24 cellular contexts compared by ENCODE assay signal in genomic region chr6:163428373-163428772, GRCh38. TPM values are rescaled to one million over a fixed set of nuclear protein-coding genes. Genes with fewer than 3 reads are reported as not detected.
DNase-seq lines count a peak whose midpoint lies in the region; ATAC-seq and TF ChIP-seq lines count a peak whose summit lies in the region.
"Had no signal": no experiment of that assay in that cellular context is flagged by ENCODE, and none has a peak within 500 bp of the region (broad histone marks: within the 10 kb centered on the region; RNA-seq: fewer than 3 reads in every experiment).

No MANE protein-coding gene starts in this region.

- ATAC-seq in left ventricle myocardium superior (no peak), psoas muscle (no peak), HG02970 (IDR thresholded peaks at IDR 0.05; ENCODE audit: low FRiP score, unreplicated experiment) (no peak)
- ATAC-seq: activated CD4-positive, CD25-positive, alpha-beta regulatory T cell treated with anti-CD3 and anti-CD28 coated beads, Interleukin-2, amount 50 U/mL, for 24 hours; activated T-helper 17 cell treated with anti-CD3 and anti-CD28 coated beads, Interleukin-2, amount 50 U/mL, for 72 hours; stimulated activated naive CD8-positive, alpha-beta T cell treated with anti-CD3 and anti-CD28 coated beads, Interleukin-15, Interleukin-2, amounts not matched to agents 100 U/mL and 50 U/mL, for 24 hours had no signal

- H3K27ac ChIP-seq in right atrium auricular region (peak overlapping the region; percentile 37), dorsolateral prefrontal cortex (peak overlapping the region in 49 of 59 donors; percentile 5 to 100 (median 47)), psoas muscle (peak overlapping the region; percentile 62)
- H3K27ac ChIP-seq: BLaER1, neural progenitor cell, sigmoid colon had no signal

- intact Hi-C loops in left ventricle myocardium superior (cut with micrococcal nuclease): no loop called here
- intact Hi-C loops in dorsolateral prefrontal cortex (cut with DNase I): loop anchor here in 1 of 2 donors (10.0 kb wide), 1 partner anchor 736 kb away; no protein-coding TSS in a partner anchor
- intact Hi-C loops in psoas muscle (cut with DNase I): loop anchor here (5.0 to 10.0 kb wide), 4 partner anchors 139 to 386 kb away; no protein-coding TSS in a partner anchor

- 22 to 31% (median 25%) methylated on average over 2 of the region's 2 CpGs for WGBS in psoas muscle, 3 donors

- DNase-seq in right atrium auricular region (ENCODE audit: low spot score) (no peak), left ventricle myocardium superior (no peak), dorsolateral prefrontal cortex (no peak), psoas muscle (no peak), DMS153 treated with DMSO at 0.1 percent for 48 hours (lab: John Stamatoyannopoulos, UW; ENCODE audit: unreplicated experiment) (no peak)
- DNase-seq in activated CD8-positive, alpha-beta memory T cell treated with anti-CD3 and anti-CD28 coated beads, Interleukin-2, amount 50 U/mL, for 48 hours: no peak
- DNase-seq: activated CD4-positive, alpha-beta memory T cell treated with anti-CD3 and anti-CD28 coated beads for 36 hours; activated naive CD4-positive, alpha-beta T cell treated with anti-CD3 and anti-CD28 coated beads, Interleukin-2, amount 50 U/mL, for 16 hours; caudate nucleus; DMS153; NCI-H2029; NK-92 treated with Interleukin-12 subunit alpha and Interleukin-12 subunit beta, amount 100 ng/mL, for 24 hours; posterior cingulate gyrus; SHP77 treated with DMSO at 0.1 percent for 48 hours; sigmoid colon; stimulated activated naive CD8-positive, alpha-beta T cell treated with anti-CD3 and anti-CD28 coated beads, Interleukin-15, Interleukin-2, amounts not matched to agents 100 U/mL and 50 U/mL, for 24 hours had no signal

- H3K4me1 ChIP-seq in right atrium auricular region: peaks cover 0 to 96% of the 10 kb centered on the region in 2 donors
- peaks cover 91% of the 10 kb centered on the region for H3K4me1 ChIP-seq in psoas muscle
- H3K4me1 ChIP-seq: BLaER1 had no signal

- H3K9me3 ChIP-seq in right atrium auricular region (no peaks in the 10 kb centered on the region), psoas muscle (no peaks in the 10 kb centered on the region)
- H3K9me3 ChIP-seq: BLaER1, sigmoid colon had no signal

- H3K27me3 ChIP-seq in right atrium auricular region (no peaks in the 10 kb centered on the region), dorsolateral prefrontal cortex (no peaks in the 10 kb centered on the region), psoas muscle (ENCODE audit: insufficient read depth in 3 of 3, low read length in 2 of 3) (no peaks in the 10 kb centered on the region)
- H3K27me3 ChIP-seq: BLaER1, neural progenitor cell, sigmoid colon had no signal

- no peaks in the 10 kb centered on the region for H3K36me3 ChIP-seq in right atrium auricular region
- H3K36me3 ChIP-seq in psoas muscle (ENCODE audit: insufficient read depth in 1 of 2, low read depth in 1 of 2): no peaks in the 10 kb centered on the region
- H3K36me3 ChIP-seq: neural progenitor cell, sigmoid colon had no signal

- TF ChIP-seq CTCF in right atrium auricular region (IDR thresholded peaks at IDR 0.05) (no peak), dorsolateral prefrontal cortex (IDR thresholded peaks at IDR 0.05 in 54 of 56, conservative IDR thresholded peaks at IDR 0.05 in 2 of 56; ENCODE audit: low read depth in 1 of 56, partially characterized antibody in 56 of 56) (no peak), psoas muscle (IDR thresholded peaks at IDR 0.05) (no peak)

- H3K4me3 ChIP-seq in right atrium auricular region: no peak overlapping the region
- peak overlapping the region in 52 of 59 donors; percentile 3 to 97 (median 76) for H3K4me3 ChIP-seq in dorsolateral prefrontal cortex
- H3K4me3 ChIP-seq in psoas muscle: peak overlapping the region; percentile 44
- H3K4me3 ChIP-seq: BLaER1, K562, lung, neural progenitor cell, sigmoid colon had no signal

RNA-seq across cellular contexts. Expression of gene QKI, which starts 13.9 kb away (rescaled TPM):
- total RNA-seq in right atrium auricular region: 100 to 1,000 TPM; 366 to 434 TPM
- total RNA-seq in left ventricle myocardium superior: 502 TPM
- 1,000 to 10,000 TPM in 8 of 120 experiments, 100 to 1,000 TPM in 112; 292 to 1,535 (median 581) TPM for total RNA-seq in dorsolateral prefrontal cortex
- 100 to 1,000 TPM; 275 to 421 (median 308) TPM for total RNA-seq in psoas muscle
- polyA plus RNA-seq in psoas muscle: 100 to 1,000 TPM in 1 of 3 donors, 10 to 100 TPM in 2; 62.0 to 266 (median 82.1) TPM
- total RNA-seq: HT-29 had no signal

Comparison
In these comparisons a context has a peak if more than half of its experiments do, and no peak if none do; other contexts are left out.
1. H3K4me3 ChIP-seq: peak in dorsolateral prefrontal cortex (52 of 59) and psoas muscle (single experiment); none in right atrium auricular region (0 of 2).
2. Peak in every context shown above with its lines, with median percentiles within 50 percentile points of each other: H3K27ac ChIP-seq.